25 cellular contexts compared by ENCODE assay signal in the genomic region with DNA sequence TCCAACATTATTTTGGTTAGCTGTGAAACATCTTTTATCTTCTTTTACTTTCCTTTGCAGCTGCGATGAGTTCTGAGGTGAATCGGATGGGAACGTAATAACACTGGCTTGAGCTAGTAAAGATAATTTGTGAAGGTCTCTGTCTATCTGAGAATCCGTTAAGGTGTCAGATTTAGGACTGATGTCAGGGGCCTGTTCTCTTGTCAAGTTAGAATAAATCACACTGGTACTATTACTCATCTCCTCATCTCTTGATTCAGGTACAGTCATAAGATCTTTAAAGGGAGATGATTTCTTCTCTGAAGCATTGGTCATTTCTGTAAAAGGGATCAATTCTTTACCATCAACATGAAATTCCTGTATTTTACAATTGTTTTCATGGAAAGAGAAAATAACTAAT.
"Had no signal": no experiment of that assay in that cellular context is flagged by ENCODE, and none has a peak within 500 bp of the region (broad histone marks: within the 10 kb centered on the region; RNA-seq: fewer than 3 reads in every experiment).

No MANE protein-coding gene starts in this region.

- H3K4me3 Mint-ChIP-seq: activated CD4-positive, alpha-beta T cell treated with anti-CD3 and anti-CD28 coated beads, Interleukin-2, amount 10 ng/mL, durations not matched to agents 24 days and 14 days; activated naive CD8-positive, alpha-beta T cell treated with anti-CD3 and anti-CD28 coated beads, Interleukin-2, amount 10 ng/mL, durations not matched to agents 7 days and 5 days; dendritic cell treated with granulocyte-macrophage colony-stimulating factor and Interleukin-4, amounts not matched to agents 40 ng/mL and 50 ng/mL, for 4 days; immature natural killer cell had no signal

- H3K27me3 Mint-ChIP-seq: activated CD4-positive, alpha-beta T cell treated with anti-CD3 and anti-CD28 coated beads, Interleukin-2, amount 10 ng/mL, durations not matched to agents 24 days and 14 days; activated naive CD8-positive, alpha-beta T cell treated with anti-CD3 and anti-CD28 coated beads, Interleukin-2, amount 10 ng/mL, durations not matched to agents 7 days and 5 days; dendritic cell treated with granulocyte-macrophage colony-stimulating factor and Interleukin-4, amounts not matched to agents 40 ng/mL and 50 ng/mL, for 4 days; naive thymus-derived CD4-positive, alpha-beta T cell; progenitor cell of endocrine pancreas had no signal

- H3K27ac Mint-ChIP-seq: activated CD4-positive, alpha-beta T cell treated with anti-CD3 and anti-CD28 coated beads, Interleukin-2, amount 10 ng/mL, durations not matched to agents 24 days and 14 days; activated naive CD8-positive, alpha-beta T cell treated with anti-CD3 and anti-CD28 coated beads, Interleukin-2, amount 10 ng/mL, durations not matched to agents 7 days and 5 days; dendritic cell treated with granulocyte-macrophage colony-stimulating factor and Interleukin-4, amounts not matched to agents 40 ng/mL and 50 ng/mL, for 4 days; progenitor cell of endocrine pancreas had no signal

- H3K4me3 ChIP-seq: hepatocyte, lower lobe of right lung, SJSA1, spleen, thoracic aorta, upper lobe of right lung had no signal

- H3K27ac ChIP-seq: hepatocyte, lower lobe of right lung, SJSA1, spleen, thoracic aorta, upper lobe of right lung had no signal

- H3K9me3 ChIP-seq: lower lobe of right lung, SJSA1, spleen, thoracic aorta, upper lobe of right lung had no signal

- ATAC-seq: esophagus mucosa; left lobe of liver; lower lobe of right lung; naive thymus-derived CD4-positive, alpha-beta T cell; upper lobe of right lung had no signal

- H3K4me1 ChIP-seq: SJSA1, upper lobe of right lung had no signal

- H3K27me3 ChIP-seq: hepatocyte, SJSA1, spleen, upper lobe of right lung had no signal

- H3K4me2 ChIP-seq: hepatocyte had no signal

- DNase-seq: activated CD4-positive, alpha-beta T cell treated with anti-CD3 and anti-CD28 coated beads, Interleukin-2, amount 10 ng/mL, durations not matched to agents 24 days and 14 days; activated CD8-positive, alpha-beta memory T cell treated with anti-CD3 and anti-CD28 coated beads for 24 hours; activated CD8-positive, alpha-beta memory T cell treated with anti-CD3 and anti-CD28 coated beads, Interleukin-2, amount 50 U/mL, for 4 hours; activated gamma-delta T cell treated with Interleukin-2 at 50 U/mL for 16 hours; activated naive CD8-positive, alpha-beta T cell treated with anti-CD3 and anti-CD28 coated beads, Interleukin-2, amount 10 ng/mL, durations not matched to agents 7 days and 5 days; amniotic stem cell; effector CD4-positive, alpha-beta T cell; foreskin melanocyte; glutamatergic neuron; immature natural killer cell; lower lobe of right lung; naive thymus-derived CD4-positive, alpha-beta T cell; spleen; stimulated activated CD4-positive, alpha-beta T cell treated with anti-CD3 and anti-CD28 coated beads, Interleukin-4, amount 100 ng/mL, for 1 hour; stimulated activated naive CD4-positive, alpha-beta T cell treated with Interleukin-2 at 50 U/mL for 16 hours; T-helper 1 cell; upper lobe of right lung had no signal

- FAIRE-seq: TTC549 had no signal

- H2AFZ ChIP-seq: hepatocyte had no signal

- H3K9me3 Mint-ChIP-seq: dendritic cell treated with granulocyte-macrophage colony-stimulating factor and Interleukin-4, amounts not matched to agents 40 ng/mL and 50 ng/mL, for 4 days; immature natural killer cell had no signal
